In the genomic region with DNA sequence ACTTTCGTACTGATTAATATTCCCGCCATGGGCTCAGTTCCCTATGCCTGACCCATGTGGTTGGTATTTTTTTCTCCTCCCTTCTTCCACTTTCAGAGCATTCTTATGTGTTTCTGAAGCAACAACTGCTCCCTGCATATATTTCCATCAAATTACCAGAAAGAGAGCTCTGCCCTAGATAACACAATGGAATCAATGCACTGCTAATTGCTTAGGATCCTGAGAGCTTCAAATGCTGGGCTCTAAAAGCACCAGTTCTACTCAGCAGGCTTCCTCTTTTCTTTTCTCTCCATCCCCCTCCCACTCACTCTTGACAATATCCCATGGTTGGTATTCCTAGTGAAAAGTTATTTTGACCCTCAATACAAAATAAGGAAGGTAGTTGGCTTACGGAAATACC, we compare ENCODE assay signal across 17 cellular contexts. TPM values are rescaled to one million over a fixed set of nuclear protein-coding genes. Genes with fewer than 3 reads are reported as not detected.
DNase-seq lines count a peak whose midpoint lies in the region; FAIRE-seq and TF ChIP-seq lines count a peak whose summit lies in the region.
"Had no signal": no experiment of that assay in that cellular context is flagged by ENCODE, and none has a peak within 500 bp of the region (broad histone marks: within the 10 kb centered on the region; RNA-seq: fewer than 3 reads in every experiment).

No MANE protein-coding gene starts in this region.

- H3K36me3 ChIP-seq in osteoblast (ENCODE audit: insufficient read depth, low read length) (no peaks in the 10 kb centered on the region), testis (ENCODE audit: low read depth, missing control alignments) (no peaks in the 10 kb centered on the region), adrenal gland (replicated peaks in 1 of 2) (no peaks in the 10 kb centered on the region)

- peaks cover 0 to 4% (median 0%) of the 10 kb centered on the region in 5 experiments for H3K9me3 Mint-ChIP-seq in brain

- H3K4me3 Mint-ChIP-seq in brain: peak overlapping the region in 1 of 5 experiments; percentile 26

- WGBS in testis, 2 donors: 87 to 90% methylated on average over 3 of the region's 3 CpGs
- 89 to 94% (median 92%) methylated on average over 3 of the region's 3 CpGs for WGBS in adrenal gland, 4 donors

- H2AFZ ChIP-seq in osteoblast (ENCODE audit: low read length): no peak overlapping the region

- in situ Hi-C loops in G401 (cut with HindIII; ENCODE audit: low sequenced_read_pairs): no loop called here

- DNase-seq in G401 (ENCODE audit: low spot score) (peak; percentile 31), iPS-NIHi11 (ENCODE audit: low spot score) (peak; percentile 28), osteoblast (ENCODE audit: insufficient read length, low spot score, missing footprints) (no peak), HTR-8/SVneo (ENCODE audit: insufficient read length, low spot score) (no peak), testis (no peak), adrenal gland (no peak)
- DNase-seq in stimulated activated naive CD4-positive, alpha-beta T cell treated with Interleukin-2 at 50 U/mL for 16 hours (lab: John Stamatoyannopoulos, UW): no peak
- DNase-seq: COR-L47, KBM-7, NCI-H1417 treated with DMSO at 0.1 percent for 48 hours, NCI-H1930, NCI-H748 treated with DMSO at 0.1 percent for 48 hours, RPMI8226 had no signal

- peaks cover 14% of the 10 kb centered on the region for H3K4me1 ChIP-seq in osteoblast (ENCODE audit: insufficient read depth, low read length)
- H3K4me1 ChIP-seq in testis: no peaks in the 10 kb centered on the region
- no peaks in the 10 kb centered on the region for H3K4me1 ChIP-seq in adrenal gland (replicated peaks in 1 of 2)

- no peaks in the 10 kb centered on the region for H3K36me3 Mint-ChIP-seq in brain

- H3K4me3 ChIP-seq in osteoblast (ENCODE audit: insufficient read depth, low read length) (no peak overlapping the region), testis (no peak overlapping the region), adrenal gland (no peak overlapping the region)

- H3K9me3 ChIP-seq in osteoblast (ENCODE audit: low read depth, low read length): no peaks in the 10 kb centered on the region
- no peaks in the 10 kb centered on the region for H3K9me3 ChIP-seq in testis
- H3K9me3 ChIP-seq in adrenal gland (replicated peaks in 1 of 3): no peaks in the 10 kb centered on the region

- no peaks in the 10 kb centered on the region for H3K27me3 ChIP-seq in osteoblast (ENCODE audit: insufficient read depth, low read length)
- no peaks in the 10 kb centered on the region for H3K27me3 ChIP-seq in testis
- H3K27me3 ChIP-seq in adrenal gland: no peaks in the 10 kb centered on the region

- TF ChIP-seq CTCF in brain (conservative IDR thresholded peaks at IDR 0.05): no peak
- TF ChIP-seq CTCF in osteoblast (IDR thresholded peaks at IDR 0.05; ENCODE audit: extremely low read depth, low read depth, low read length): no peak
- TF ChIP-seq CTCF in testis (IDR thresholded peaks at IDR 0.05): no peak
- no peak for TF ChIP-seq CTCF in adrenal gland (IDR thresholded peaks at IDR 0.05)

- FAIRE-seq in HTR-8/SVneo (lab: Jason Lieb, UNC): no peak
- FAIRE-seq: H1 had no signal

- H4K20me1 ChIP-seq in osteoblast (ENCODE audit: insufficient read depth, low read length): no peaks in the 10 kb centered on the region

- H3K4me2 ChIP-seq in osteoblast (ENCODE audit: insufficient read depth, low read length): no peak overlapping the region

- H3K4me1 Mint-ChIP-seq in brain: peaks cover 38% of the 10 kb centered on the region

- intact Hi-C loops in testis (cut with DNase I; ENCODE audit: low total_unique reads): no loop called here
- intact Hi-C loops in adrenal gland (cut with DNase I): no loop called here

- H3K27me3 Mint-ChIP-seq in brain: peaks cover 3% of the 10 kb centered on the region

- peak overlapping the region; percentile 30 for H3K27ac ChIP-seq in osteoblast (ENCODE audit: low read depth, low read length)
- no peak overlapping the region for H3K27ac ChIP-seq in testis
- no peak overlapping the region for H3K27ac ChIP-seq in adrenal gland

- TF ChIP-seq POLR2A in testis (IDR thresholded peaks at IDR 0.05) (no peak), adrenal gland (IDR thresholded peaks at IDR 0.05) (no peak)

- H3K79me2 ChIP-seq in osteoblast (ENCODE audit: insufficient read depth, low read length): no peaks in the 10 kb centered on the region

- peak overlapping the region; percentile 34 to 85 (median 81) for H3K27ac Mint-ChIP-seq in brain

RNA-seq across cellular contexts. Expression of gene TECTB, which starts 5.3 kb away (rescaled TPM):
- not detected in 2 replicates for total RNA-seq in G401 (2014; rRNA removed; shearing (Covaris generic))
- polyA plus RNA-seq in brain (ENCODE audit: insufficient read depth, low read depth, low replicate concordance): not detected
- under 0.01 TPM in 1 of 2 replicates, not detected in the other for total RNA-seq in osteoblast
- under 1 TPM in 1 of 2 donors, not detected in 1; 0.06 TPM for total RNA-seq in testis
- polyA plus RNA-seq in testis (ENCODE audit: insufficient read depth, low read depth, low replicate concordance): 0.17 TPM
- total RNA-seq in adrenal gland: not detected
- not detected for polyA plus RNA-seq in adrenal gland
- total RNA-seq: Daoy, H1, NCI-H460 had no signal
- polyA plus RNA-seq: H1 had no signal

Comparison
In these comparisons a context has a peak if more than half of its experiments do, and no peak if none do; other contexts are left out.
1. DNase-seq: peak in G401 (single experiment) and iPS-NIHi11 (single experiment); none in osteoblast (single experiment), HTR-8/SVneo (single experiment), stimulated activated naive CD4-positive, alpha-beta T cell treated with Interleukin-2 at 50 U/mL for 16 hours (single experiment), testis (single experiment) and adrenal gland (0 of 7).